ENCODE assay signal across 9 cellular contexts in the genomic region with DNA sequence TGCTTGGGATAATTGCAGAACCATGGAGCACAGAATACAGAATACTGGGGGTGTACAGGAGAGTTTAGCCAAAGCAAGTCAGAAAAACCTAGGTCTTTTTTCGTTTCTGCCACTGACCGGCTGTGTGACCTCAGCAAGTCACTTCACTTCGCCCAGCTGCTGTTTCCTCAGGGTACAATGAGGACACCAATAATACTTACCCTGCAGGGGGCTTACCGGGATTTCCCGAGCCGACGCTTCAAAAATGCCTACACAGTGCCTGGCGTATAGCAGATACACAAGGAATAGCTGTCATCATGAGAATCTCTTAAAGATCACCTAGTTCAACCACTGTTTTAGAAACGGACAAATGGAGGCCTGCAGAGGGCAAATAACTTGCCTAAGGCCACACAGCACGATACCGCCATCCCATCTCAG. TPM values are rescaled to one million over a fixed set of nuclear protein-coding genes. Genes with fewer than 3 reads are reported as not detected.
DNase-seq lines count a peak whose midpoint lies in the region; ATAC-seq and TF ChIP-seq lines count a peak whose summit lies in the region.
"Had no signal": no experiment of that assay in that cellular context is flagged by ENCODE, and none has a peak within 500 bp of the region (broad histone marks: within the 10 kb centered on the region; RNA-seq: fewer than 3 reads in every experiment).

No MANE protein-coding gene starts in this region.

- peaks cover 26% of the 10 kb centered on the region for H3K27me3 Mint-ChIP-seq in nephron (ENCODE audit: low read depth)

- no peak for ATAC-seq in HG03521 (IDR thresholded peaks at IDR 0.05; ENCODE audit: unreplicated experiment)

- H3K27ac ChIP-seq in AG04450 (ENCODE audit: low read depth, low read length) = peak overlapping the region; percentile 21
- H3K27ac ChIP-seq in substantia nigra (ENCODE audit: low read depth, low read length, poor library complexity, severe bottlenecking) = no peak overlapping the region

- H3K27me3 ChIP-seq in AG04450 (ENCODE audit: control insufficient read depth, insufficient read depth, low read length) (no peaks in the 10 kb centered on the region), NT2/D1 (ENCODE audit: insufficient read depth, insufficient read length) (no peaks in the 10 kb centered on the region)

- H3K9me3 ChIP-seq in AG04450 (ENCODE audit: control insufficient read depth, insufficient read depth, low read length) = no peaks in the 10 kb centered on the region; the same call in 1 of the 2 replicates
- H3K9me3 ChIP-seq in NT2/D1 (ENCODE audit: insufficient read depth, low read length) = no peaks in the 10 kb centered on the region
- H3K9me3 ChIP-seq: Caco-2 had no signal

- no peaks in the 10 kb centered on the region for H3K9me3 Mint-ChIP-seq in nephron

- H3K4me3 ChIP-seq in AG04450 (ENCODE audit: low read depth, low read length) = peak overlapping the region; percentile 69
- H3K4me3 ChIP-seq in NT2/D1 (ENCODE audit: insufficient read length, low read depth) = peak overlapping the region; percentile 52

- no peak for DNase-seq in AG04450 (ENCODE audit: low read depth, low spot score)
- DNase-seq in NT2/D1 (ENCODE audit: low read depth, low spot score) = no peak
- peak; percentile 8 for DNase-seq in fibroblast of peridontal ligament (ENCODE audit: extremely low read depth)
- DNase-seq in germinal center (ENCODE audit: low spot score) = no peak
- no peak for DNase-seq in substantia nigra (lab: John Stamatoyannopoulos, UW)
- DNase-seq in GM20000 (ENCODE audit: low spot score) = no peak
- DNase-seq: Caco-2 had no signal

- H3K4me3 Mint-ChIP-seq in nephron = peak overlapping the region; percentile 57 to 75 (median 63)

- H3K36me3 Mint-ChIP-seq in nephron (ENCODE audit: low read depth) = no peaks in the 10 kb centered on the region

- H3K36me3 ChIP-seq in NT2/D1 (ENCODE audit: insufficient read depth, insufficient read length, low read length) = no peaks in the 10 kb centered on the region

- peak overlapping the region in 1 of 3 experiments; percentile 9 for H3K27ac Mint-ChIP-seq in nephron

- H3K4me1 Mint-ChIP-seq in nephron = peaks cover 45% of the 10 kb centered on the region

- TF ChIP-seq CTCF in AG04450 (IDR thresholded peaks at IDR 0.05; ENCODE audit: low read depth, low read length) = no peak
- no peak for TF ChIP-seq CTCF in nephron (IDR thresholded peaks at IDR 0.05; ENCODE audit: unreplicated experiment in 3 of 3)
- TF ChIP-seq CTCF in GM20000 (IDR thresholded peaks at IDR 0.05; ENCODE audit: extremely low read depth, missing control alignments) = no peak

- H3K9ac ChIP-seq in NT2/D1 (ENCODE audit: insufficient read length, low read depth) = peak overlapping the region; percentile 86

- POLR2A ChIA-PET in AG04450 (lab: Yijun Ruan, JAX) = interaction anchor here (0.8 kb wide), 2 partner anchors 38 to 155 kb away, joined by 3 to 4 read pairs; no protein-coding TSS in a partner anchor

- CTCF ChIA-PET in AG04450 (lab: Charles Lee) = no interaction called here

- peaks cover 9% of the 10 kb centered on the region for H3K4me1 ChIP-seq in NT2/D1 (ENCODE audit: insufficient read depth, insufficient read length)

RNA-seq across cellular contexts. Expression of a gene that starts 0.8 kb away (rescaled TPM):
- polyA plus RNA-seq in AG04450 (2011; rRNA removed) = 11.5 and 15.2 TPM in 2 replicates
- 10.5 and 15.1 TPM in 2 replicates for polyA minus RNA-seq in AG04450 (2011; rRNA and poly(A)+ RNA removed)

RNA-seq across cellular contexts. Expression of a gene that starts 40.8 kb away (rescaled TPM):
- 0.61 and 0.71 TPM in 2 replicates for polyA plus RNA-seq in AG04450 (2011; rRNA removed)
- polyA minus RNA-seq in AG04450 (2011; rRNA and poly(A)+ RNA removed) = 1.7 TPM in 2 replicates
